ENCODE assay signal across 8 cellular contexts in the genomic region with DNA sequence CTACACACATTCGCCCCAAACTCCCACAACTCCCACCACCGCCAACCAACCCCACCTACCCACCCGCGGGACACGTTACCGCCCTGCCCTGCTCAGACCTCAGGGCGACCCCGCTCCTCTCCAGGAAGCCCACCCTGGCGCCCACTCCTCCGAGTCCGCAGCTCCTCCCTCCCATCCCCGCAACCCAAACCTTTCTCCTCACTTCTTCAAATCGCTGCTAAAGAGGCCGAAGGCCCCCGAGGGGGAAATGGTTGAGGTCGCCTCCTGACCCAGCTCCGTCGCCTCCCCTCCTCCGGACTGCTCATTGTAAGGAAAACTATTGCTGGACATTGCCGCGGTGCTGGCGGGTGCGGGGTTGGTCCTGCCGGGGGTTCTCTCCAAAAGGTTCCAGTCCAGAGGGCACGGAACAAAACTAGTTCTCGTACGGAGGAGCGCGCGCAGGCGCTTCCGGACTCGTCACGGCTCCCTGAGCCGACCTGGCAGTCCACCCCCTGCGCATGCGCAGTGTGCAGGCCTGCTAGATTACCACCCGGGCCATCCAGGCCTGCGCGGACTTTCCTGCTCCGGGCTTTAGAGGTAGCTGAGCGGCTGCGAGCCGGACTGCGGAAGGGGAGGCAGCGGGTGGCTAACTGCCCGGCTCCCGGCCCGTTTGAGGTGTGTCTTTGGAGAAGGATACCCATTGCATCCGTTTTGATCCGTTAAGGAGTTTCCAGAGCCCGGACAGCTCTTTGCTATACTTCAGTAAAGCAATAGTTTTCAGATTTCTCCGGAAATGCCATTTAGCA. TPM values are rescaled to one million over a fixed set of nuclear protein-coding genes. Genes with fewer than 3 reads are reported as not detected.
A peak's percentile ranks its signal among the peaks of the same experiment; 100 is the strongest.
DNase-seq lines count a peak whose midpoint lies in the region; ATAC-seq and TF ChIP-seq lines count a peak whose summit lies in the region.

Gene AP3B1, minus strand, starts transcription at position 449 of the 785 bp plus-strand sequence. Its CDS starts 119 bp downstream, at position 330.

- H3K4me3 ChIP-seq in CD8-positive, alpha-beta memory T cell (ENCODE audit: low read length): peak within 1 kb of the TSS; percentile 100
- peak within 1 kb of the TSS; percentile 87 for H3K4me3 ChIP-seq in lower lobe of right lung

- H3K4me1 Mint-ChIP-seq in CD8-positive, alpha-beta memory T cell: peaks cover 40 to 49% (median 47%) of the 10 kb centered on the region in 3 donors

- peak within 1 kb of the TSS; percentile 93 to 100 (median 99) for H3K27ac Mint-ChIP-seq in CD8-positive, alpha-beta memory T cell

- peaks cover 0 to 9% of the 10 kb centered on the region in 2 donors for H3K27me3 Mint-ChIP-seq in CD8-positive, alpha-beta memory T cell

- H3K4me3 Mint-ChIP-seq in CD8-positive, alpha-beta memory T cell: peak within 1 kb of the TSS; percentile 90 to 100 (median 99)

- no peaks in the 10 kb centered on the region for H3K36me3 ChIP-seq in CD8-positive, alpha-beta memory T cell (ENCODE audit: insufficient read depth, low read length)
- H3K36me3 ChIP-seq in lower lobe of right lung: no peaks in the 10 kb centered on the region

- no peak for TF ChIP-seq CTCF in lower lobe of right lung (IDR thresholded peaks at IDR 0.05)

- CTCF ChIA-PET in CD8-positive, alpha-beta memory T cell (lab: Charles Lee): interaction anchor here (0.9 to 6.4 kb wide), 6 partner anchors 26 to 838 kb away, joined by 3 to 73 read pairs (median 4); partner anchors contain the start of gene SCAMP1

- H3K27me3 ChIP-seq in CD8-positive, alpha-beta memory T cell (ENCODE audit: insufficient read depth, low read length, poor library complexity, severe bottlenecking): no peaks in the 10 kb centered on the region
- H3K27me3 ChIP-seq in lower lobe of right lung (ENCODE audit: low read depth): no peaks in the 10 kb centered on the region

- H3K27ac ChIP-seq in CD8-positive, alpha-beta memory T cell (ENCODE audit: low read depth, low read length): peak within 1 kb of the TSS; percentile 93
- peak within 1 kb of the TSS; percentile 95 for H3K27ac ChIP-seq in lower lobe of right lung

- peak; percentile 96 to 99 (median 97) for DNase-seq in CD8-positive, alpha-beta memory T cell
- peak; percentile 93 for DNase-seq in HS-5 (ENCODE audit: low read depth)
- DNase-seq in NK-92 treated with Interleukin-12 subunit alpha and Interleukin-12 subunit beta, amount 100 ng/mL, for 24 hours (lab: John Stamatoyannopoulos, UW): peak; percentile 98
- DNase-seq in activated CD8-positive, alpha-beta memory T cell treated with anti-CD3 and anti-CD28 coated beads for 24 hours: peak; percentile 98
- DNase-seq in effector CD4-positive, alpha-beta T cell: peak; percentile 98
- DNase-seq in lower lobe of right lung: peak; percentile 100
- DNase-seq in stimulated activated CD4-positive, alpha-beta T cell treated with anti-CD3 and anti-CD28 coated beads, TNF-alpha, amount 100 ng/mL, for 24 hours (ENCODE audit: low read depth in 3 of 3): peak; percentile 96 to 97 (median 96)

- H3K9me3 Mint-ChIP-seq in CD8-positive, alpha-beta memory T cell: no peaks in the 10 kb centered on the region

- ATAC-seq in GM19468 (IDR thresholded peaks at IDR 0.05; ENCODE audit: extremely low read depth, unreplicated experiment) (peak; percentile 84), lower lobe of right lung (peak; percentile 98 to 99)

- POLR2A ChIA-PET in CD8-positive, alpha-beta memory T cell (lab: Charles Lee): interaction anchor here (1.7 to 6.1 kb wide), 3 partner anchors 64 to 803 kb away, joined by 4 to 111 read pairs (median 16); partner anchors contain the start of genes SCAMP1 and WDR41

- intact Hi-C loops in lower lobe of right lung (cut with DNase I): no loop called here

- no peaks in the 10 kb centered on the region for H3K9me3 ChIP-seq in CD8-positive, alpha-beta memory T cell (ENCODE audit: low read length)
- H3K9me3 ChIP-seq in lower lobe of right lung: no peaks in the 10 kb centered on the region

- H3K36me3 Mint-ChIP-seq in CD8-positive, alpha-beta memory T cell: peaks cover 0 to 15% (median 1%) of the 10 kb centered on the region in 3 donors

- peaks cover 23% of the 10 kb centered on the region for H3K4me1 ChIP-seq in CD8-positive, alpha-beta memory T cell (ENCODE audit: insufficient read depth, low read length)
- peaks cover 24% of the 10 kb centered on the region for H3K4me1 ChIP-seq in lower lobe of right lung

RNA-seq across cellular contexts. Expression of gene AP3B1, which starts in this region (rescaled TPM):
- 10 to 100 TPM; 40.3 to 41.1 TPM for total RNA-seq in CD8-positive, alpha-beta memory T cell
- polyA plus RNA-seq in CD8-positive, alpha-beta memory T cell: 27.1 TPM
- 40.0 TPM for total RNA-seq in lower lobe of right lung

Comparison
In these comparisons a context has a peak if more than half of its experiments do, and no peak if none do; other contexts are left out.
1. Peak in every context shown above with its lines: DNase-seq, ATAC-seq, H3K4me3 ChIP-seq and H3K27ac ChIP-seq.